8 cellular contexts compared by ENCODE assay signal in genomic region chr9:136108648-136109266, GRCh38. TPM values are rescaled to one million over a fixed set of nuclear protein-coding genes. Genes with fewer than 3 reads are reported as not detected.
DNase-seq lines count a peak whose midpoint lies in the region; ATAC-seq, FAIRE-seq and TF ChIP-seq lines count a peak whose summit lies in the region.

No MANE protein-coding gene starts in this region.

- TF ChIP-seq CTCF in DND-41 (IDR thresholded peaks at IDR 0.05; ENCODE audit: borderline replicate concordance, extremely low read depth, low read length, poor library complexity, severe bottlenecking): no peak
- TF ChIP-seq CTCF in OCI-LY1 (IDR thresholded peaks at IDR 0.05; ENCODE audit: low read length): no peak
- TF ChIP-seq CTCF in prostate gland (IDR thresholded peaks at IDR 0.05): no peak

- no peak for TF ChIP-seq POLR2A in prostate gland (IDR thresholded peaks at IDR 0.05)

- ATAC-seq in DND-41 (ENCODE audit: insufficient read depth, low read depth): no peak

- H3K27me3 ChIP-seq in DND-41 (ENCODE audit: insufficient read depth, low read length, poor library complexity): no peaks in the 10 kb centered on the region
- H3K27me3 ChIP-seq in OCI-LY1 (ENCODE audit: insufficient read depth, low read length): no peaks in the 10 kb centered on the region
- H3K27me3 ChIP-seq in effector memory CD4-positive, alpha-beta T cell (replicated peaks; ENCODE audit: control insufficient read depth, insufficient read depth, low read length, poor library complexity, severe bottlenecking): no peaks in the 10 kb centered on the region
- no peaks in the 10 kb centered on the region for H3K27me3 ChIP-seq in prostate gland (replicated peaks; ENCODE audit: insufficient read depth)

- H3F3A ChIP-seq in OCI-LY1 (ENCODE audit: insufficient read depth, low read length): no peaks in the 10 kb centered on the region

- H3K36me3 ChIP-seq in DND-41 (ENCODE audit: insufficient read depth, low read length) (no peaks in the 10 kb centered on the region), OCI-LY1 (ENCODE audit: insufficient read depth, low read length) (no peaks in the 10 kb centered on the region), prostate gland (no peaks in the 10 kb centered on the region)
- no peaks in the 10 kb centered on the region for H3K36me3 ChIP-seq in effector memory CD4-positive, alpha-beta T cell (ENCODE audit: control insufficient read depth, insufficient read depth, low read length)

- 63% methylated on average over 27 of the region's 27 CpGs for WGBS in prostate gland

- H3K9me3 ChIP-seq in DND-41 (ENCODE audit: insufficient read depth, low read length, severe bottlenecking): no peaks in the 10 kb centered on the region
- no peaks in the 10 kb centered on the region for H3K9me3 ChIP-seq in OCI-LY1 (ENCODE audit: low read length)
- H3K9me3 ChIP-seq in effector memory CD4-positive, alpha-beta T cell (ENCODE audit: control insufficient read depth, low read length): no peaks in the 10 kb centered on the region
- no peaks in the 10 kb centered on the region for H3K9me3 ChIP-seq in prostate gland

- peak overlapping the region in 1 of 2 experiments; percentile 56; a peak in 2 of 4 replicates for H3K4me3 ChIP-seq in DND-41 (ENCODE audit: low read depth in 1 of 2, low read length in 2 of 2)
- H3K4me3 ChIP-seq in OCI-LY1 (ENCODE audit: low read depth, low read length, poor library complexity, severe bottlenecking): peak overlapping the region; percentile 54
- peak overlapping the region; percentile 67 for H3K4me3 ChIP-seq in effector memory CD4-positive, alpha-beta T cell (ENCODE audit: insufficient read depth, low read depth, low read length, poor library complexity, severe bottlenecking)
- peak overlapping the region in 1 of 2 donors; percentile 22 for H3K4me3 ChIP-seq in prostate gland

- FAIRE-seq in frontal cortex (lab: Jason Lieb, UNC): no peak

- H3K4me2 ChIP-seq in DND-41 (ENCODE audit: insufficient read depth, low read length): peak overlapping the region; percentile 75
- peak overlapping the region; percentile 64 for H3K4me2 ChIP-seq in OCI-LY1 (ENCODE audit: low read length)

- peak overlapping the region; percentile 88 for H2AFZ ChIP-seq in DND-41 (ENCODE audit: low read depth, low read length)
- H2AFZ ChIP-seq in OCI-LY1 (ENCODE audit: low read length): no peak overlapping the region

- DNase-seq in DND-41 (no peak), prostate gland (ENCODE audit: low spot score) (no peak), NOMO-1 treated with dmso at 0.1 percent for 144 hours (lab: John Stamatoyannopoulos, UW; ENCODE audit: unreplicated experiment) (no peak), H4 (ENCODE audit: low spot score) (no peak), frontal cortex (ENCODE audit: low spot score in 2 of 2) (no peak)
- no peak for DNase-seq in effector memory CD4-positive, alpha-beta T cell
- no peak for DNase-seq in stimulated activated CD4-positive, alpha-beta T cell treated with anti-CD3 and anti-CD28 coated beads, Interleukin-15, amount 100 ng/mL, for 24 hours

- H3K9me2 ChIP-seq in OCI-LY1 (ENCODE audit: low read depth, low read length): no peaks in the 10 kb centered on the region

- intact Hi-C loops in prostate gland (cut with DNase I): no loop called here

- H3K9ac ChIP-seq in DND-41 (ENCODE audit: low read depth, low read length) (peak overlapping the region; percentile 65), OCI-LY1 (ENCODE audit: low read length) (peak overlapping the region; percentile 50; the same call in 1 of the 2 replicates)

- H4K20me1 ChIP-seq in DND-41 (ENCODE audit: insufficient read depth, low read length): no peaks in the 10 kb centered on the region; the same call in 1 of the 2 replicates
- H4K20me1 ChIP-seq in OCI-LY1 (ENCODE audit: insufficient read depth, low read length): no peaks in the 10 kb centered on the region

- H3K27ac ChIP-seq in DND-41 (ENCODE audit: low read length) (peak overlapping the region; percentile 85), OCI-LY1 (ENCODE audit: low read depth, low read length, poor library complexity, severe bottlenecking) (peak overlapping the region; percentile 68), prostate gland (peak overlapping the region; percentile 59 to 67)
- peak overlapping the region; percentile 77 for H3K27ac ChIP-seq in effector memory CD4-positive, alpha-beta T cell (ENCODE audit: insufficient read depth, low read length, poor library complexity, severe bottlenecking)

- peaks cover 37% of the 10 kb centered on the region for H3K4me1 ChIP-seq in DND-41 (ENCODE audit: insufficient read depth, low read length)
- H3K4me1 ChIP-seq in OCI-LY1 (ENCODE audit: insufficient read depth, low read length, severe bottlenecking): peaks cover 68% of the 10 kb centered on the region
- H3K4me1 ChIP-seq in effector memory CD4-positive, alpha-beta T cell (ENCODE audit: control insufficient read depth, insufficient read depth, low read length, poor library complexity, severe bottlenecking): peaks cover 44% of the 10 kb centered on the region
- H3K4me1 ChIP-seq in prostate gland (replicated peaks): peaks cover 10% of the 10 kb centered on the region

- H3K79me2 ChIP-seq in DND-41 (ENCODE audit: insufficient read depth, low read length) (no peaks in the 10 kb centered on the region), OCI-LY1 (ENCODE audit: insufficient read depth, low read length) (no peaks in the 10 kb centered on the region)

RNA-seq across cellular contexts. Expression of gene TMEM250, which starts 9.9 kb away (rescaled TPM):
- total RNA-seq in prostate gland (10 to 100 TPM; 44.7 to 65.1 TPM), frontal cortex (26.9 TPM)
- 12.5 and 20.3 TPM in 2 replicates for total RNA-seq in H4 (2014; rRNA removed; shearing (Covaris generic))

RNA-seq across cellular contexts. Expression of gene NACC2, which starts 13.7 kb away (rescaled TPM):
- total RNA-seq in prostate gland (10 to 100 TPM; 24.5 to 55.2 TPM), frontal cortex (3.7 TPM)
- 5.6 and 6.0 TPM in 2 replicates for total RNA-seq in H4 (2014; rRNA removed; shearing (Covaris generic))
